Comparison of ENCODE assay signal across 17 cellular contexts in the genomic region with DNA sequence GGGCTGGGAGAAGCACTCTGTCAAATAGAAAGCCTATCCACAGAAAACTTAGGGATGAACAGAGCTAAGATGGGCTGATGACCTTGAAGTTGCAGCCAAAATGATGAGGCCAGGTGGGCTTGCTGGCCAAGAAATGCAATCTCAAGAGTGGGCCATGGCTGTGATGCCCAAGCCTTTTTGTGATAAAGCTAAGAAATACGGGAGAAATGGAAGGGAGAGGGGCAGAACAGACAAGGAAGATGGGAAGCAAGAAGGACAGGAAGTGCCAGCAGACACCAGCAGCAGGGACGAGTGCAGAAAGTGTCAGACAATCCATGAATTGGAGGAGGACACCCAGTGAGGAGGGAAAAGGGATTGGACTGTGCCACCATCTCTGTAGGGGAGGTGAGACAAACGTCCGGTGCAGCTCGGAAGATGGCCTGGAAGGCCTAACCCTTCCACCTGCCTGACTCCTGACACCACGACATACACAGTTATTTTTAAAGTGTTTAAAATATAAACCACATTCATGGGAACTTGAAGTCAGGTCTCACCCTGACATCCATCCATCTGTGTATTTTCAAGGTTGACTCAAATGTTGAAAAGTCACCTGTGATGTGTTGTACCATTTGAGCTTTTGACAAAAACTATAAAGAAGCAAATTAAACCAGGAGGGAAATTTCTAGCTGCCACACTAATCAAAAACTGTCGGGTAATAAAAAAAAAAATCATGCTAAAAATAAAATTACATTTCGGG.
DNase-seq lines count a peak whose midpoint lies in the region; ATAC-seq and TF ChIP-seq lines count a peak whose summit lies in the region.
"Had no signal": no experiment of that assay in that cellular context is flagged by ENCODE, and none has a peak within 500 bp of the region (broad histone marks: within the 10 kb centered on the region; RNA-seq: fewer than 3 reads in every experiment).

No MANE protein-coding gene starts in this region.

- CTCF ChIA-PET in CD8-positive, alpha-beta T cell (lab: Charles Lee) = interaction anchor here (0.7 to 2.3 kb wide), 6 partner anchors 9 to 105 kb away, joined by 3 to 6 read pairs (median 3); partner anchors contain the start of gene BCL2
- CTCF ChIA-PET in naive thymus-derived CD4-positive, alpha-beta T cell (lab: Charles Lee) = no interaction called here

- H3K27me3 Mint-ChIP-seq in CD8-positive, alpha-beta T cell (ENCODE audit: low read depth) = no peaks in the 10 kb centered on the region
- H3K27me3 Mint-ChIP-seq in activated T-helper 17 cell treated with anti-CD3 and anti-CD28 coated beads, Interleukin-2, amount 50 U/mL, for 72 hours = no peaks in the 10 kb centered on the region
- H3K27me3 Mint-ChIP-seq in naive thymus-derived CD4-positive, alpha-beta T cell = no peaks in the 10 kb centered on the region

- H3K27ac ChIP-seq in CD8-positive, alpha-beta T cell (ENCODE audit: low read depth, low read length) = no peak overlapping the region
- H3K27ac ChIP-seq in HL-60 (replicated peaks) = peak overlapping the region; percentile 22; the same call in 1 of the 2 replicates
- peak overlapping the region; percentile 64 for H3K27ac ChIP-seq in naive thymus-derived CD4-positive, alpha-beta T cell (ENCODE audit: low read depth, low read length)
- H3K27ac ChIP-seq in lower lobe of right lung = no peak overlapping the region
- no peak overlapping the region for H3K27ac ChIP-seq in right cardiac atrium (ENCODE audit: low read length)
- H3K27ac ChIP-seq: C4-2B, dorsolateral prefrontal cortex, left ventricle myocardium inferior, right atrium auricular region had no signal

- POLR2A ChIA-PET in CD8-positive, alpha-beta T cell (lab: Charles Lee) = interaction anchor here (0.6 to 1.9 kb wide), 5 partner anchors 11 to 73 kb away, joined by 3 to 4 read pairs (median 3); no protein-coding TSS in a partner anchor
- POLR2A ChIA-PET in naive thymus-derived CD4-positive, alpha-beta T cell (lab: Charles Lee) = interaction anchor here (0.6 to 1.6 kb wide), 12 partner anchors 9 to 103 kb away, joined by 3 to 7 read pairs (median 4); no protein-coding TSS in a partner anchor

- H3K36me3 ChIP-seq in CD8-positive, alpha-beta T cell (ENCODE audit: insufficient read depth, low read length) = no peaks in the 10 kb centered on the region
- no peaks in the 10 kb centered on the region for H3K36me3 ChIP-seq in naive thymus-derived CD4-positive, alpha-beta T cell (ENCODE audit: control insufficient read depth in 2 of 3, insufficient read depth in 3 of 3, low read length in 3 of 3)
- H3K36me3 ChIP-seq in lower lobe of right lung = no peaks in the 10 kb centered on the region
- H3K36me3 ChIP-seq: left ventricle myocardium inferior, right atrium auricular region had no signal

- intact Hi-C loops in CD8-positive, alpha-beta T cell (cut with DNase I, micrococcal nuclease) = no loop called here
- intact Hi-C loops in naive thymus-derived CD4-positive, alpha-beta T cell (cut with micrococcal nuclease) = loop anchor here (1.0 to 2.0 kb wide), 6 partner anchors 10 to 115 kb away; no protein-coding TSS in a partner anchor
- intact Hi-C loops in lower lobe of right lung (cut with DNase I) (no loop called here), right cardiac atrium (cut with DNase I) (no loop called here)

- H3K4me1 Mint-ChIP-seq in CD8-positive, alpha-beta T cell (ENCODE audit: low read depth) = peaks cover 94% of the 10 kb centered on the region
- peaks cover 77% of the 10 kb centered on the region for H3K4me1 Mint-ChIP-seq in activated T-helper 17 cell treated with anti-CD3 and anti-CD28 coated beads, Interleukin-2, amount 50 U/mL, for 72 hours
- peaks cover 76 to 99% (median 90%) of the 10 kb centered on the region in 7 donors for H3K4me1 Mint-ChIP-seq in naive thymus-derived CD4-positive, alpha-beta T cell
- H3K4me1 Mint-ChIP-seq: H9 had no signal

- peaks cover 3% of the 10 kb centered on the region for H3K9me3 Mint-ChIP-seq in CD8-positive, alpha-beta T cell
- peaks cover 6% of the 10 kb centered on the region for H3K9me3 Mint-ChIP-seq in activated T-helper 17 cell treated with anti-CD3 and anti-CD28 coated beads, Interleukin-2, amount 50 U/mL, for 72 hours
- H3K9me3 Mint-ChIP-seq in naive thymus-derived CD4-positive, alpha-beta T cell = peaks cover 0 to 15% (median 4%) of the 10 kb centered on the region in 11 donors

- H3K4me1 ChIP-seq in CD8-positive, alpha-beta T cell (ENCODE audit: insufficient read depth, low read length) = peaks cover 94% of the 10 kb centered on the region
- H3K4me1 ChIP-seq in naive thymus-derived CD4-positive, alpha-beta T cell (ENCODE audit: control insufficient read depth in 2 of 2, insufficient read depth in 2 of 2, low read length in 2 of 2) = peaks cover 77 to 82% of the 10 kb centered on the region in 2 donors
- H3K4me1 ChIP-seq in lower lobe of right lung = peaks cover 7% of the 10 kb centered on the region
- H3K4me1 ChIP-seq in right cardiac atrium (ENCODE audit: control insufficient read depth, insufficient read depth, low read length) = no peaks in the 10 kb centered on the region
- H3K4me1 ChIP-seq: left ventricle myocardium inferior, right atrium auricular region had no signal

- DNase-seq in CD8-positive, alpha-beta T cell = no peak
- DNase-seq in HL-60 (ENCODE audit: low read depth in 1 of 2, low spot score in 1 of 2) (no peak), lower lobe of right lung (no peak), right cardiac atrium (no peak)
- no peak for DNase-seq in naive thymus-derived CD4-positive, alpha-beta T cell
- DNase-seq: dorsolateral prefrontal cortex, H9, hypothalamus, left ventricle myocardium inferior, NCI-H2081 treated with DMSO at 0.1 percent for 48 hours, NCI-H774, T-helper 9 cell had no signal

- H3K9me3 ChIP-seq in CD8-positive, alpha-beta T cell (ENCODE audit: low read length) = no peaks in the 10 kb centered on the region
- H3K9me3 ChIP-seq in naive thymus-derived CD4-positive, alpha-beta T cell (ENCODE audit: control insufficient read depth in 2 of 3, low read length in 3 of 3) = no peaks in the 10 kb centered on the region
- no peaks in the 10 kb centered on the region for H3K9me3 ChIP-seq in lower lobe of right lung
- no peaks in the 10 kb centered on the region for H3K9me3 ChIP-seq in right cardiac atrium (ENCODE audit: control insufficient read depth, low read length)
- H3K9me3 ChIP-seq: left ventricle myocardium inferior, right atrium auricular region had no signal

- whole genome bisulfite sequencing in right cardiac atrium = 87% methylated on average over 8 of the region's 8 CpGs

- peak overlapping the region; percentile 94 for H3K27ac Mint-ChIP-seq in CD8-positive, alpha-beta T cell
- peak overlapping the region; percentile 98 for H3K27ac Mint-ChIP-seq in activated T-helper 17 cell treated with anti-CD3 and anti-CD28 coated beads, Interleukin-2, amount 50 U/mL, for 72 hours
- H3K27ac Mint-ChIP-seq in naive thymus-derived CD4-positive, alpha-beta T cell = peak overlapping the region; percentile 83 to 95 (median 92)
- H3K27ac Mint-ChIP-seq: H9 had no signal

- TF ChIP-seq CTCF in CD8-positive, alpha-beta T cell (IDR thresholded peaks at IDR 0.05) = no peak
- TF ChIP-seq CTCF in HL-60 (IDR thresholded peaks at IDR 0.05; ENCODE audit: insufficient read depth, low read length) (no peak), lower lobe of right lung (IDR thresholded peaks at IDR 0.05) (no peak)

- peak overlapping the region; percentile 70 for H3K4me3 Mint-ChIP-seq in CD8-positive, alpha-beta T cell
- H3K4me3 Mint-ChIP-seq in activated T-helper 17 cell treated with anti-CD3 and anti-CD28 coated beads, Interleukin-2, amount 50 U/mL, for 72 hours = peak overlapping the region; percentile 83
- H3K4me3 Mint-ChIP-seq in naive thymus-derived CD4-positive, alpha-beta T cell = peak overlapping the region; percentile 45 to 85 (median 80)
- H3K4me3 Mint-ChIP-seq: H9 had no signal

- ATAC-seq in CD8-positive, alpha-beta T cell = no peak
- ATAC-seq in activated T-helper 17 cell treated with anti-CD3 and anti-CD28 coated beads, Interleukin-2, amount 50 U/mL, for 72 hours (replicated peaks) = peak; percentile 21
- no peak for ATAC-seq in naive thymus-derived CD4-positive, alpha-beta T cell
- no peak for ATAC-seq in lower lobe of right lung
- no peak for ATAC-seq in HG03378 (IDR thresholded peaks at IDR 0.05; ENCODE audit: unreplicated experiment)
- no peak for ATAC-seq in HG02884 (IDR thresholded peaks at IDR 0.05; ENCODE audit: unreplicated experiment)
- no peak for ATAC-seq in right cardiac atrium

- no peak overlapping the region for H3K4me3 ChIP-seq in CD8-positive, alpha-beta T cell (ENCODE audit: low read depth, low read length)
- H3K4me3 ChIP-seq in HL-60 (replicated peaks; ENCODE audit: insufficient read depth, low read length) = no peak overlapping the region
- H3K4me3 ChIP-seq in naive thymus-derived CD4-positive, alpha-beta T cell (ENCODE audit: low read length) = no peak overlapping the region
- H3K4me3 ChIP-seq in lower lobe of right lung = no peak overlapping the region
- H3K4me3 ChIP-seq in right cardiac atrium (ENCODE audit: low read length) = no peak overlapping the region
- H3K4me3 ChIP-seq: dorsolateral prefrontal cortex, left ventricle myocardium inferior, right atrium auricular region had no signal

- H3K36me3 Mint-ChIP-seq in CD8-positive, alpha-beta T cell = peaks cover 15% of the 10 kb centered on the region
- H3K36me3 Mint-ChIP-seq in activated T-helper 17 cell treated with anti-CD3 and anti-CD28 coated beads, Interleukin-2, amount 50 U/mL, for 72 hours (ENCODE audit: low read depth) = peaks cover 97% of the 10 kb centered on the region
- H3K36me3 Mint-ChIP-seq in naive thymus-derived CD4-positive, alpha-beta T cell = peaks cover 5 to 69% (median 21%) of the 10 kb centered on the region in 5 donors

- H3K27me3 ChIP-seq in CD8-positive, alpha-beta T cell (ENCODE audit: insufficient read depth, low read length) = no peaks in the 10 kb centered on the region
- H3K27me3 ChIP-seq in HL-60 (ENCODE audit: insufficient read depth, poor library complexity, severe bottlenecking) (no peaks in the 10 kb centered on the region), lower lobe of right lung (ENCODE audit: low read depth) (no peaks in the 10 kb centered on the region), right cardiac atrium (ENCODE audit: control insufficient read depth, insufficient read depth) (no peaks in the 10 kb centered on the region)
- no peaks in the 10 kb centered on the region for H3K27me3 ChIP-seq in naive thymus-derived CD4-positive, alpha-beta T cell (ENCODE audit: control insufficient read depth in 2 of 2, insufficient read depth in 2 of 2, low read length in 2 of 2)
- H3K27me3 ChIP-seq: dorsolateral prefrontal cortex, right atrium auricular region had no signal

Comparison
In these comparisons a context has a peak if more than half of its experiments do, and no peak if none do; other contexts are left out.
1. H3K27ac ChIP-seq: peak in HL-60 (single experiment) and naive thymus-derived CD4-positive, alpha-beta T cell (single experiment); none in CD8-positive, alpha-beta T cell (single experiment), lower lobe of right lung (single experiment) and right cardiac atrium (single experiment).
2. intact Hi-C loops: an anchor here in naive thymus-derived CD4-positive, alpha-beta T cell (1.0 to 2.0 kb wide); none called in CD8-positive, alpha-beta T cell, lower lobe of right lung and right cardiac atrium.
3. Peak in every context shown above with its lines, with median percentiles within 50 percentile points of each other: H3K27ac Mint-ChIP-seq and H3K4me3 Mint-ChIP-seq.